Comparison of ENCODE assay signal across 2 cellular contexts in the genomic region with DNA sequence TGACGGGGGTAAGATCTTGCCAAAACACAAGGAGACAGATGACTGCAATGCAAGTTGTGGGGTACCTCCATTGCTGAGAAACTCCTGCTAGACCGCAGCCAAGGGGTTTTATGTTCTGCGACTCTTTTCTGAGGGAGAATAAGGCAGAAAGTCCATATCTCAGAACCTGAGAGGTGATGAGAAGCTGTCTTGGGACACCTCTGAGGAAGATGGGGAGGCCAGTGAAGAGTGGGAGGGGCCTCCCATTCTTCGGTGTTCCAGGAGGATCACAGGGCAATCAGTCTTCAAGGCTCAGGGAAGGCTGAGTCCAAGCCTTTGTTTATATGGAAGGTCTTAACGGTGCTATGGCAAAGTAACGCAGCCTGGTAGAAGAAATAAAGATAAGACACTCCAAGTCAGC.
TF ChIP-seq lines count a peak whose summit lies in the region.

No MANE protein-coding gene starts in this region.

TF ChIP-seq in HepG2, 621 proteins besides CTCF, POLR2A, EP300 and RAD21:
- peak; percentile 43 for TF ChIP-seq RBM22 (optimal IDR thresholded peaks at IDR 0.05; ENCODE audit: low read length)
- TF ChIP-seq ZIK1 (CRISPR knock-in tag; IDR thresholded peaks at IDR 0.05; ENCODE audit: borderline replicate concordance, low read depth): no peak
- TF ChIP-seq, protein P1, sequence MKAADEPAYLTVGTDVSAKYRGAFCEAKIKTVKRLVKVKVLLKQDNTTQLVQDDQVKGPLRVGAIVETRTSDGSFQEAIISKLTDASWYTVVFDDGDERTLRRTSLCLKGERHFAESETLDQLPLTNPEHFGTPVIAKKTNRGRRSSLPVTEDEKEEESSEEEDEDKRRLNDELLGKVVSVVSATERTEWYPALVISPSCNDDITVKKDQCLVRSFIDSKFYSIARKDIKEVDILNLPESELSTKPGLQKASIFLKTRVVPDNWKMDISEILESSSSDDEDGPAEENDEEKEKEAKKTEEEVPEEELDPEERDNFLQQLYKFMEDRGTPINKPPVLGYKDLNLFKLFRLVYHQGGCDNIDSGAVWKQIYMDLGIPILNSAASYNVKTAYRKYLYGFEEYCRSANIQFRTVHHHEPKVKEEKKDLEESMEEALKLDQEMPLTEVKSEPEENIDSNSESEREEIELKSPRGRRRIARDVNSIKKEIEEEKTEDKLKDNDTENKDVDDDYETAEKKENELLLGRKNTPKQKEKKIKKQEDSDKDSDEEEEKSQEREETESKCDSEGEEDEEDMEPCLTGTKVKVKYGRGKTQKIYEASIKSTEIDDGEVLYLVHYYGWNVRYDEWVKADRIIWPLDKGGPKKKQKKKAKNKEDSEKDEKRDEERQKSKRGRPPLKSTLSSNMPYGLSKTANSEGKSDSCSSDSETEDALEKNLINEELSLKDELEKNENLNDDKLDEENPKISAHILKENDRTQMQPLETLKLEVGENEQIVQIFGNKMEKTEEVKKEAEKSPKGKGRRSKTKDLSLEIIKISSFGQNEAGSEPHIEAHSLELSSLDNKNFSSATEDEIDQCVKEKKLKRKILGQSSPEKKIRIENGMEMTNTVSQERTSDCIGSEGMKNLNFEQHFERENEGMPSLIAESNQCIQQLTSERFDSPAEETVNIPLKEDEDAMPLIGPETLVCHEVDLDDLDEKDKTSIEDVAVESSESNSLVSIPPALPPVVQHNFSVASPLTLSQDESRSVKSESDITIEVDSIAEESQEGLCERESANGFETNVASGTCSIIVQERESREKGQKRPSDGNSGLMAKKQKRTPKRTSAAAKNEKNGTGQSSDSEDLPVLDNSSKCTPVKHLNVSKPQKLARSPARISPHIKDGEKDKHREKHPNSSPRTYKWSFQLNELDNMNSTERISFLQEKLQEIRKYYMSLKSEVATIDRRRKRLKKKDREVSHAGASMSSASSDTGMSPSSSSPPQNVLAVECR (CRISPR knock-in tag; IDR thresholded peaks at IDR 0.05; ENCODE audit: borderline replicate concordance): no peak
- no peak for TF ChIP-seq HDAC1 (CRISPR knock-in tag; IDR thresholded peaks at IDR 0.05)
- TF ChIP-seq GMEB2 (CRISPR knock-in tag; IDR thresholded peaks at IDR 0.05; ENCODE audit: low read depth): no peak

TF ChIP-seq in H1, 55 proteins besides CTCF, POLR2A, EP300 and RAD21:
- no peak for TF ChIP-seq NRF1 (IDR thresholded peaks at IDR 0.05; ENCODE audit: low read depth, low read length)
- TF ChIP-seq POLR2AphosphoS5 (IDR thresholded peaks at IDR 0.05; ENCODE audit: low read depth, low read length): no peak
- no peak for TF ChIP-seq SP2 (IDR thresholded peaks at IDR 0.05; ENCODE audit: low read length)
- TF ChIP-seq TAF7 (optimal IDR thresholded peaks at IDR 0.05; ENCODE audit: borderline replicate concordance, low read depth, low read length): no peak
- TF ChIP-seq SUZ12 (IDR thresholded peaks at IDR 0.05; ENCODE audit: low read length): no peak
